ENCODE assay signal across 21 cellular contexts in the genomic region with DNA sequence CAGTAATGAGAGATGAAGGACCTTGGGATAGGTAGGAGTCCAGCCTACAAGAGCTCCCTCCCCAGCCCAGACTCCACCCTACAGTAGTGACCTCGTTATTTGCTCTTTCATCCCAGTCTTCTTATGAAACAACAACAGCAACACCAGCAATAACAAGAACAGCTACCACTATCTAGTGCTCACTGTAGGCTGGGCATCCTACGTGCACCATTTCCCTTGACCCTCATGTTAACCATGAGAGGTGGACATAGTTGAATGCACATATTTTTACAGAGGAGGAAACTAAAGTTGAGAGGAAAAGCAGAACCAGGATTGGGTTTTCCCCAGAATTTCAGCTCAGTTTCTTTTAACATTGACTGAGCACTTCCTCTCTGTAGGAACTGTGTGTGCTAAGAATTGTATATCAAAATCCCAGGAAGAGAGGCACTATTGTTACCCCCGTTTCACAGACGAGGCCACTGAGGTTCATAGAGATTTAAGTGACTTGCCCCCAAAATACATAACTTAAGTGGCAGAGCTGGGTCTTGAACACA. TPM values are rescaled to one million over a fixed set of nuclear protein-coding genes. Genes with fewer than 3 reads are reported as not detected.
"Had no signal": no experiment of that assay in that cellular context is flagged by ENCODE, and none has a peak within 500 bp of the region (broad histone marks: within the 10 kb centered on the region; RNA-seq: fewer than 3 reads in every experiment).

No MANE protein-coding gene starts in this region.

- H3K27me3 ChIP-seq: ascending aorta, body of pancreas had no signal

- H3K4me3 ChIP-seq: ascending aorta, body of pancreas, MG63, SJSA1 had no signal

- H3K4me1 ChIP-seq: ascending aorta, body of pancreas, SJSA1 had no signal

- H3K27me3 Mint-ChIP-seq: activated CD8-positive, alpha-beta T cell treated with anti-CD3 and anti-CD28 coated beads for 36 hours had no signal

- H3K4me3 Mint-ChIP-seq: activated CD4-positive, alpha-beta T cell treated with anti-CD3 and anti-CD28 coated beads for 36 hours; activated CD8-positive, alpha-beta T cell treated with anti-CD3 and anti-CD28 coated beads for 36 hours; activated T-cell treated with anti-CD3 and anti-CD28 coated beads, Interleukin-2, amount 50 U/mL, for 72 hours had no signal

- H3K9me3 Mint-ChIP-seq: activated CD8-positive, alpha-beta T cell treated with anti-CD3 and anti-CD28 coated beads for 36 hours had no signal

- H3K9me3 ChIP-seq: ascending aorta, body of pancreas, MG63, SJSA1 had no signal

- ATAC-seq: activated CD4-positive, alpha-beta T cell treated with anti-CD3 and anti-CD28 coated beads for 36 hours; activated CD8-positive, alpha-beta T cell treated with anti-CD3 and anti-CD28 coated beads for 36 hours; activated T-cell treated with anti-CD3 and anti-CD28 coated beads, Interleukin-2, amount 50 U/mL, for 72 hours; body of pancreas; PC-3; SK-N-SH treated with all-trans-retinoic acid at 6 μM for 48 hours had no signal

- DNase-seq: activated CD4-positive, alpha-beta T cell treated with anti-CD3 and anti-CD28 coated beads for 36 hours; activated CD8-positive, alpha-beta memory T cell treated with anti-CD3 and anti-CD28 coated beads, Interleukin-2, amount 50 U/mL, for 4 hours; activated CD8-positive, alpha-beta T cell treated with anti-CD3 and anti-CD28 coated beads for 36 hours; activated naive CD4-positive, alpha-beta T cell treated with anti-CD3 and anti-CD28 coated beads, Interleukin-2, amount 50 U/mL, for 16 hours; activated T-cell treated with anti-CD3 and anti-CD28 coated beads, Interleukin-2, amount 50 U/mL, for 72 hours; amniotic stem cell; body of pancreas; central memory CD4-positive, alpha-beta T cell; MG63; NCI-H1105; NCI-H1436; NCI-H1694 treated with DMSO at 0.1 percent for 48 hours; NCI-H2029 treated with DMSO at 0.1 percent for 48 hours; NCI-H510A treated with DMSO at 0.1 percent for 48 hours; PC-3; SHP77; WERI-Rb-1 had no signal

- H3K27ac Mint-ChIP-seq: activated CD4-positive, alpha-beta T cell treated with anti-CD3 and anti-CD28 coated beads for 36 hours; activated CD8-positive, alpha-beta T cell treated with anti-CD3 and anti-CD28 coated beads for 36 hours; activated T-cell treated with anti-CD3 and anti-CD28 coated beads, Interleukin-2, amount 50 U/mL, for 72 hours had no signal

- H3K36me3 ChIP-seq: ascending aorta, MG63, SJSA1, WERI-Rb-1 had no signal

- H3K27ac ChIP-seq: ascending aorta, body of pancreas, SJSA1, WERI-Rb-1 had no signal

RNA-seq across cellular contexts. Expression of a gene that starts 39.4 kb away (rescaled TPM):
- total RNA-seq: bronchial epithelial cell, PC-3 had no signal
